In genomic region chr19:28823338-28823961, GRCh38 we compare ENCODE assay signal across 15 cellular contexts.
"Had no signal": no experiment of that assay in that cellular context is flagged by ENCODE, and none has a peak within 500 bp of the region (broad histone marks: within the 10 kb centered on the region; RNA-seq: fewer than 3 reads in every experiment).

No MANE protein-coding gene starts in this region.

- H3K27ac ChIP-seq: breast epithelium, gastroesophageal sphincter, heart right ventricle, prostate gland, skin epidermis had no signal

- H3K9me3 ChIP-seq: breast epithelium, gastroesophageal sphincter, heart right ventricle, prostate gland had no signal

- ATAC-seq: activated CD4-positive, CD25-positive, alpha-beta regulatory T cell treated with anti-CD3 and anti-CD28 coated beads, Interleukin-2, amount 50 U/mL, for 24 hours; activated T-helper 17 cell treated with anti-CD3 and anti-CD28 coated beads, Interleukin-2, amount 50 U/mL, for 72 hours; gastroesophageal sphincter; heart right ventricle; right cardiac atrium; stimulated activated naive B cell treated with anti-CD40 and anti-IgM and Interleukin-4, amounts not matched to agents 10 μg/mL and 1 μg/mL and 100 μg/mL, for 72 hours had no signal

- H3K4me3 ChIP-seq: breast epithelium, gastroesophageal sphincter, heart right ventricle, prostate gland, skin epidermis had no signal

- DNase-seq: activated naive CD4-positive, alpha-beta T cell treated with Interleukin-2 at 50 U/mL for 16 hours; activated T-cell treated with anti-CD3 and anti-CD28 coated beads for 4 hours; aorta; heart right ventricle; nephron progenitor cell; right cardiac atrium; stimulated activated CD4-positive, alpha-beta T cell treated with anti-CD3 and anti-CD28 coated beads, Interleukin-15, amount 100 ng/mL, for 24 hours; stimulated activated CD4-positive, alpha-beta T cell treated with anti-CD3 and anti-CD28 coated beads, Interleukin-4, amount 100 ng/mL, for 1 hour; stimulated activated naive B cell treated with anti-CD40 and anti-IgM and Interleukin-4, amounts not matched to agents 10 μg/mL and 1 μg/mL and 100 μg/mL, for 72 hours had no signal

- H3K4me1 ChIP-seq: breast epithelium, gastroesophageal sphincter, heart right ventricle, prostate gland had no signal

- H3K36me3 ChIP-seq: breast epithelium, gastroesophageal sphincter, heart right ventricle, prostate gland had no signal

- H3K27me3 ChIP-seq: breast epithelium, gastroesophageal sphincter, heart right ventricle had no signal
